In genomic region chr11:30282289-30282631, GRCh38 we compare ENCODE assay signal across 9 cellular contexts. TPM values are rescaled to one million over a fixed set of nuclear protein-coding genes. Genes with fewer than 3 reads are reported as not detected.
DNase-seq lines count a peak whose midpoint lies in the region; ATAC-seq, FAIRE-seq and TF ChIP-seq lines count a peak whose summit lies in the region.
"Had no signal": no experiment of that assay in that cellular context is flagged by ENCODE, and none has a peak within 500 bp of the region (broad histone marks: within the 10 kb centered on the region; RNA-seq: fewer than 3 reads in every experiment).

No MANE protein-coding gene starts in this region.

- POLR2A ChIA-PET in H1 (lab: Charles Lee; ENCODE audit: partially characterized antibody): no interaction called here

- H3K27ac ChIP-seq in H1 (ENCODE audit: low read depth, low read length) (no peak overlapping the region), SJCRH30 (no peak overlapping the region), upper lobe of left lung (no peak overlapping the region)

- no peak for FAIRE-seq in H1 (lab: Jason Lieb, UNC)

- no peak overlapping the region for H3K23ac ChIP-seq in H1 (ENCODE audit: insufficient read length)

- no peak overlapping the region for H3K4ac ChIP-seq in H1 (replicated peaks; ENCODE audit: insufficient read length, low read depth, low read length)

- no peaks in the 10 kb centered on the region for H3K79me1 ChIP-seq in H1 (ENCODE audit: low read depth, low read length)

- H2AK5ac ChIP-seq in H1 (ENCODE audit: low read depth, low read length): no peak overlapping the region

- no peak overlapping the region for H4K8ac ChIP-seq in H1 (ENCODE audit: extremely low read depth, insufficient read depth, low read length)

- H2BK120ac ChIP-seq in H1 (replicated peaks; ENCODE audit: low read depth, low read length): no peak overlapping the region

- no peak overlapping the region for H3K9ac ChIP-seq in H1 (replicated peaks in 1 of 4; ENCODE audit: extremely low read depth in 1 of 4, low read depth in 3 of 4, low read length in 3 of 4)

- H3K4me3 ChIP-seq in H1 (ENCODE audit: extremely low read depth in 1 of 4, insufficient read depth in 2 of 4, low read depth in 3 of 4, low read length in 4 of 4) (no peak overlapping the region), SJCRH30 (no peak overlapping the region), upper lobe of left lung (no peak overlapping the region)

- H3K14ac ChIP-seq in H1 (ENCODE audit: insufficient read length): no peak overlapping the region

- no peaks in the 10 kb centered on the region; the same call in 1 of the 2 replicates for H3K23me2 ChIP-seq in H1 (ENCODE audit: low read depth, low read length)

- no peaks in the 10 kb centered on the region for H3K79me2 ChIP-seq in H1 (ENCODE audit: control insufficient read depth in 1 of 2, insufficient read depth in 2 of 2, low read length in 2 of 2)

- no peak overlapping the region for H2BK20ac ChIP-seq in H1 (ENCODE audit: low read length)

- TF ChIP-seq POLR2A in H1 (IDR thresholded peaks at IDR 0.05; ENCODE audit: control extremely low read depth in 1 of 2, low read depth in 2 of 2, low read length in 2 of 2) (no peak), upper lobe of left lung (IDR thresholded peaks at IDR 0.05) (no peak)

- H3K27me3 ChIP-seq in H1 (replicated peaks in 1 of 4; ENCODE audit: control insufficient read depth in 3 of 4, extremely low read depth in 1 of 4, insufficient read depth in 3 of 4, low read length in 3 of 4) (no peaks in the 10 kb centered on the region), SJCRH30 (no peaks in the 10 kb centered on the region), upper lobe of left lung (no peaks in the 10 kb centered on the region)

- H2BK12ac ChIP-seq in H1 (ENCODE audit: low read depth, low read length): no peak overlapping the region

- CTCF ChIA-PET in H1 (lab: Charles Lee; ENCODE audit: partially characterized antibody): interaction anchor here (1.0 to 1.5 kb wide), 3 partner anchors 86 to 139 kb away, joined by 3 to 6 read pairs (median 3); no protein-coding TSS in a partner anchor

- no peaks in the 10 kb centered on the region for H4K20me1 ChIP-seq in H1 (replicated peaks in 1 of 2; ENCODE audit: control insufficient read depth in 1 of 2, insufficient read depth in 2 of 2, low read length in 2 of 2)

- TF ChIP-seq RAD21 in H1 (IDR thresholded peaks at IDR 0.05 in 1 of 2, conservative IDR thresholded peaks at IDR 0.05 in 1 of 2; ENCODE audit: low read depth in 2 of 2, low read length in 2 of 2): no peak

- H2BK5ac ChIP-seq in H1 (ENCODE audit: low read depth, low read length): no peak overlapping the region

- no peak overlapping the region for H4K91ac ChIP-seq in H1 (replicated peaks; ENCODE audit: insufficient read length, low read length)

- TF ChIP-seq EP300 in H1 (IDR thresholded peaks at IDR 0.05; ENCODE audit: borderline replicate concordance in 1 of 2, low read depth in 2 of 2, low read length in 2 of 2) (no peak), upper lobe of left lung (IDR thresholded peaks at IDR 0.05) (no peak)

- WGBS in H1 (ENCODE audit: extremely low coverage in 1 of 2, insufficient coverage in 1 of 2, insufficient read length in 1 of 2, insufficient replicate concordance in 2 of 2, low coverage in 1 of 2, low lambda C conversion rate in 2 of 2, missing lambda C conversion rate in 1 of 2), 2 experiments: 93% methylated on average over 3 of the region's 3 CpGs; no CpG with 5 or more reads in 1 of the 2 experiments
- WGBS in upper lobe of left lung, 2 donors: 41 to 70% methylated on average over 3 of the region's 3 CpGs

- no peak overlapping the region for H3K4me2 ChIP-seq in H1 (ENCODE audit: insufficient read depth in 1 of 2, low read depth in 2 of 2, low read length in 2 of 2)

- no peaks in the 10 kb centered on the region; a peak in 1 of 7 replicates for H3K4me1 ChIP-seq in H1 (replicated peaks in 1 of 4; ENCODE audit: control insufficient read depth in 3 of 4, insufficient read depth in 4 of 4, low read length in 3 of 4)
- no peaks in the 10 kb centered on the region for H3K4me1 ChIP-seq in SJCRH30
- no peaks in the 10 kb centered on the region for H3K4me1 ChIP-seq in upper lobe of left lung

- H2BK15ac ChIP-seq in H1 (ENCODE audit: low read length): no peak overlapping the region

- no peak for DNase-seq in H1 (ENCODE audit: low read depth in 1 of 2, low spot score in 2 of 2)
- DNase-seq in SJCRH30: no peak
- DNase-seq in NCI-H1417 treated with DMSO at 0.1 percent for 48 hours (lab: John Stamatoyannopoulos, UW): no peak
- no peak for DNase-seq in omental fat pad (ENCODE audit: low spot score)
- no peak for DNase-seq in upper lobe of left lung

- H4K5ac ChIP-seq in H1 (ENCODE audit: insufficient read length, low read depth, low read length): no peak overlapping the region

- peak; percentile 82 for ATAC-seq in GM18520 (IDR thresholded peaks at IDR 0.05; ENCODE audit: unreplicated experiment)
- peak; percentile 81 for ATAC-seq in GM21528 (IDR thresholded peaks at IDR 0.05; ENCODE audit: low FRiP score, unreplicated experiment)
- ATAC-seq in HG03460 (IDR thresholded peaks at IDR 0.05; ENCODE audit: unreplicated experiment): peak; percentile 95
- ATAC-seq in omental fat pad (ENCODE audit: low FRiP score): no peak
- ATAC-seq in upper lobe of left lung (ENCODE audit: low FRiP score in 2 of 2): no peak
- ATAC-seq: SK-N-SH treated with all-trans-retinoic acid at 6 μM for 48 hours had no signal

- TF ChIP-seq CTCF in H1 (IDR thresholded peaks at IDR 0.05; ENCODE audit: control extremely low read depth in 1 of 3, insufficient read depth in 1 of 3, low read depth in 1 of 3, low read length in 3 of 3): no peak
- TF ChIP-seq CTCF in omental fat pad (IDR thresholded peaks at IDR 0.05): no peak
- TF ChIP-seq CTCF in upper lobe of left lung (IDR thresholded peaks at IDR 0.05): no peak

- H3K9me3 ChIP-seq in H1 (ENCODE audit: insufficient read depth in 2 of 2, low read depth in 1 of 2, low read length in 1 of 2): no peaks in the 10 kb centered on the region
- H3K9me3 ChIP-seq in SJCRH30 (replicated peaks): no peaks in the 10 kb centered on the region
- H3K9me3 ChIP-seq in upper lobe of left lung: no peaks in the 10 kb centered on the region

- 0 out of 2 replicates have a peak overlapping the region, but pooled peaks have one; percentile 5 for H2AFZ ChIP-seq in H1 (ENCODE audit: low read length)

- no peak overlapping the region for H3K18ac ChIP-seq in H1 (ENCODE audit: extremely low read depth, low read length)

- no peak overlapping the region for H3K56ac ChIP-seq in H1 (replicated peaks; ENCODE audit: insufficient read length, low read depth, low read length)

- H3K36me3 ChIP-seq in H1 (ENCODE audit: control insufficient read depth in 2 of 4, insufficient read depth in 4 of 4, low read length in 3 of 4) (no peaks in the 10 kb centered on the region), SJCRH30 (no peaks in the 10 kb centered on the region), upper lobe of left lung (no peaks in the 10 kb centered on the region)

TF ChIP-seq in H1, 55 proteins besides CTCF, POLR2A, EP300 and RAD21 (continues in another document):
- no peak for TF ChIP-seq TAF1 (IDR thresholded peaks at IDR 0.05; ENCODE audit: low read depth, low read length)
- no peak for TF ChIP-seq KDM1A (IDR thresholded peaks at IDR 0.05; ENCODE audit: borderline replicate concordance, low read length)
- TF ChIP-seq, protein P1, sequence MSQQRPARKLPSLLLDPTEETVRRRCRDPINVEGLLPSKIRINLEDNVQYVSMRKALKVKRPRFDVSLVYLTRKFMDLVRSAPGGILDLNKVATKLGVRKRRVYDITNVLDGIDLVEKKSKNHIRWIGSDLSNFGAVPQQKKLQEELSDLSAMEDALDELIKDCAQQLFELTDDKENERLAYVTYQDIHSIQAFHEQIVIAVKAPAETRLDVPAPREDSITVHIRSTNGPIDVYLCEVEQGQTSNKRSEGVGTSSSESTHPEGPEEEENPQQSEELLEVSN (IDR thresholded peaks at IDR 0.05): no peak
- TF ChIP-seq CREB1 (IDR thresholded peaks at IDR 0.05): no peak
- no peak for TF ChIP-seq TCF12 (IDR thresholded peaks at IDR 0.05; ENCODE audit: low read depth, low read length)
- TF ChIP-seq TBP (IDR thresholded peaks at IDR 0.05; ENCODE audit: low read depth, low read length): no peak
- TF ChIP-seq KDM5A (IDR thresholded peaks at IDR 0.05; ENCODE audit: low read length): no peak
- TF ChIP-seq TAF7 (optimal IDR thresholded peaks at IDR 0.05; ENCODE audit: borderline replicate concordance, low read depth, low read length): no peak
- TF ChIP-seq CBX8 (IDR thresholded peaks at IDR 0.05; ENCODE audit: borderline replicate concordance, low read depth, low read length): no peak
- no peak for TF ChIP-seq SIX5 (IDR thresholded peaks at IDR 0.05; ENCODE audit: low read depth, low read length)
- TF ChIP-seq EZH2 (IDR thresholded peaks at IDR 0.05; ENCODE audit: low read depth, low read length, severe bottlenecking): no peak

RNA-seq across cellular contexts. Expression of gene ARL14EP, which starts 40.6 kb away (rescaled TPM):
- total RNA-seq in H1 (2021; fragmentation: NEBNext Ultra II Directional; extraction: Animal tissue kit (Norgen Biotek cat#: 25700)): 29.6 and 32.6 TPM in 2 replicates
- 6.8 and 14.3 TPM in 2 replicates for polyA plus RNA-seq in H1 (2011; rRNA removed)
- polyA plus RNA-seq in H1 (2011; cell fraction: cytosol; rRNA removed): 15.7 TPM
- polyA plus RNA-seq in H1 (2011; cell fraction: nucleus; rRNA removed): 3.0 TPM
- polyA plus RNA-seq in H1 (2012, experiment 1 of 2): 16.5 to 37.4 TPM (median 21.5 TPM) in 4 replicates
- polyA plus RNA-seq in H1 (2012, experiment 2 of 2): 2.2 TPM
- polyA plus RNA-seq in H1 (2013, experiment 1 of 2): 25.0 TPM
- 22.3 TPM for polyA plus RNA-seq in H1 (2013, experiment 2 of 2)
- polyA minus RNA-seq in H1 (2011; rRNA and poly(A)+ RNA removed): 12.4 and 20.8 TPM in 2 replicates
- polyA minus RNA-seq in H1 (2011; cell fraction: cytosol; rRNA and poly(A)+ RNA removed): 7.4 TPM
- polyA minus RNA-seq in H1 (2011; cell fraction: nucleus; rRNA and poly(A)+ RNA removed): 21.8 TPM
- 28.1 and 30.8 TPM in 2 replicates for total RNA-seq in SJCRH30 (2014; rRNA removed; shearing (Covaris generic))
- total RNA-seq in omental fat pad (10 to 100 TPM; 19.0 to 24.5 (median 22.7) TPM), upper lobe of left lung (10 to 100 TPM in 5 of 6 donors, 1 to 10 TPM in 1; 3.8 to 61.1 (median 21.6) TPM)

RNA-seq across cellular contexts. Expression of gene FSHB, which starts 51.4 kb away (rescaled TPM):
- not detected in 2 replicates for total RNA-seq in H1 (2021; fragmentation: NEBNext Ultra II Directional; extraction: Animal tissue kit (Norgen Biotek cat#: 25700))
- not detected in 2 replicates for polyA plus RNA-seq in H1 (2011; rRNA removed)
- not detected for polyA plus RNA-seq in H1 (2011; cell fraction: cytosol; rRNA removed)
- polyA plus RNA-seq in H1 (2011; cell fraction: nucleus; rRNA removed): not detected
- polyA plus RNA-seq in H1 (2012, experiment 1 of 2): not detected in 4 replicates
- polyA plus RNA-seq in H1 (2012, experiment 2 of 2): not detected
- polyA plus RNA-seq in H1 (2013, experiment 1 of 2): not detected
- not detected for polyA plus RNA-seq in H1 (2013, experiment 2 of 2)
- polyA minus RNA-seq in H1 (2011; rRNA and poly(A)+ RNA removed): not detected in 2 replicates
- not detected for polyA minus RNA-seq in H1 (2011; cell fraction: cytosol; rRNA and poly(A)+ RNA removed)
- polyA minus RNA-seq in H1 (2011; cell fraction: nucleus; rRNA and poly(A)+ RNA removed): not detected
- not detected in 2 replicates for total RNA-seq in SJCRH30 (2014; rRNA removed; shearing (Covaris generic))
- not detected for total RNA-seq in omental fat pad
- not detected for total RNA-seq in upper lobe of left lung

Comparison
In these comparisons a context has a peak if more than half of its experiments do, and no peak if none do; other contexts are left out.
1. ATAC-seq: peak in GM18520 (single experiment), GM21528 (single experiment) and HG03460 (single experiment); none in omental fat pad (single experiment) and upper lobe of left lung (0 of 2).